31 cellular contexts compared by ENCODE assay signal in the genomic region with DNA sequence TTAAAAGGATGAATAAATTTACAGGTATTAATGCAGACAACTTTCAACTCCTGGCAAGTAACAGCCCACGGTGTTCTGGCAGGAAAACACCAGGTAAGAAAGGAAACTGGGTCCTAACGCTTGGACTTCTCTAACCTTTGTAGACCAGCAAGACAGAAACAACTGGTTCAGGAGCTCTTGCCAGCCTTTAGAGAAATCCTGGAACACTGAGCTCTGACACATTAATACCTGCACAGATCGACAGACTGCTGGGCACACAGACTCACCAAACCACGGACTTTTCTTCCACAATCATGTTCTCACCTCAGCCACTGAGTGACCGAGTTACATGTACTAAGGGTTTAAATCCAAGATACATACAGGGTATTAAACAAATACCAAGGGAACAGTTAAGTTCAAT. TPM values are rescaled to one million over a fixed set of nuclear protein-coding genes. Genes with fewer than 3 reads are reported as not detected.
"Had no signal": no experiment of that assay in that cellular context is flagged by ENCODE, and none has a peak within 500 bp of the region (broad histone marks: within the 10 kb centered on the region; RNA-seq: fewer than 3 reads in every experiment).

No MANE protein-coding gene starts in this region.

- H3K27me3 Mint-ChIP-seq: activated CD4-positive, alpha-beta memory T cell treated with anti-CD3 and anti-CD28 coated beads, Interleukin-2, amount 10 ng/mL, durations not matched to agents 7 days and 5 days; activated CD8-positive, alpha-beta memory T cell treated with anti-CD3 and anti-CD28 coated beads, Interleukin-2, amount 10 ng/mL, durations not matched to agents 7 days and 5 days; activated naive CD8-positive, alpha-beta T cell treated with anti-CD3 and anti-CD28 coated beads for 36 hours; central memory CD8-positive, alpha-beta T cell had no signal

- DNase-seq: activated CD4-positive, alpha-beta memory T cell treated with anti-CD3 and anti-CD28 coated beads, Interleukin-2, amount 10 ng/mL, durations not matched to agents 7 days and 5 days; activated CD4-positive, alpha-beta T cell treated with anti-CD3 and anti-CD28 coated beads for 1 hour; activated CD4-positive, alpha-beta T cell treated with anti-CD3 and anti-CD28 coated beads for 48 hours; activated CD4-positive, CD25-positive, alpha-beta regulatory T cell; activated CD8-positive, alpha-beta memory T cell treated with anti-CD3 and anti-CD28 coated beads for 24 hours; activated CD8-positive, alpha-beta memory T cell treated with anti-CD3 and anti-CD28 coated beads, Interleukin-2, amount 10 ng/mL, durations not matched to agents 7 days and 5 days; activated CD8-positive, alpha-beta memory T cell treated with anti-CD3 and anti-CD28 coated beads, Interleukin-2, amount 50 U/mL, for 48 hours; activated effector memory CD4-positive, alpha-beta T cell treated with Interleukin-2 at 50 U/mL for 16 hours; activated naive CD4-positive, alpha-beta T cell treated with anti-CD3 and anti-CD28 coated beads, Interleukin-2, amount 50 U/mL, for 16 hours; activated naive CD8-positive, alpha-beta T cell treated with anti-CD3 and anti-CD28 coated beads for 36 hours; activated T-cell treated with anti-CD3 and anti-CD28 coated beads, Interleukin-2, amount 50 U/mL, for 48 hours; amniotic stem cell; aorta; NCI-H1092 treated with DMSO at 0.1 percent for 48 hours; NCI-H146; NCI-H187; NCI-H2081; NCI-H510A treated with DMSO at 0.1 percent for 48 hours; NCI-H526 treated with DMSO at 0.1 percent for 48 hours; NCI-H82; NK-92 treated with Interleukin-12 subunit alpha and Interleukin-12 subunit beta, amount 100 ng/mL, for 24 hours; PC-3; SW 1271; T-helper 1 cell; T-helper 2 cell; T1000; WERI-Rb-1 had no signal

- H3K27ac ChIP-seq: brain microvascular endothelial cell, RWPE1, WERI-Rb-1 had no signal

- H3K36me3 Mint-ChIP-seq: activated CD8-positive, alpha-beta memory T cell treated with anti-CD3 and anti-CD28 coated beads, Interleukin-2, amount 10 ng/mL, durations not matched to agents 7 days and 5 days; activated naive CD8-positive, alpha-beta T cell treated with anti-CD3 and anti-CD28 coated beads for 36 hours had no signal

- H3K4me1 Mint-ChIP-seq: activated CD4-positive, alpha-beta memory T cell treated with anti-CD3 and anti-CD28 coated beads, Interleukin-2, amount 10 ng/mL, durations not matched to agents 7 days and 5 days; activated CD8-positive, alpha-beta memory T cell treated with anti-CD3 and anti-CD28 coated beads, Interleukin-2, amount 10 ng/mL, durations not matched to agents 7 days and 5 days; activated naive CD8-positive, alpha-beta T cell treated with anti-CD3 and anti-CD28 coated beads for 36 hours; central memory CD8-positive, alpha-beta T cell had no signal

- H3K27me3 ChIP-seq: brain microvascular endothelial cell had no signal

- H3K4me3 Mint-ChIP-seq: activated CD4-positive, alpha-beta memory T cell treated with anti-CD3 and anti-CD28 coated beads, Interleukin-2, amount 10 ng/mL, durations not matched to agents 7 days and 5 days; activated CD8-positive, alpha-beta memory T cell treated with anti-CD3 and anti-CD28 coated beads, Interleukin-2, amount 10 ng/mL, durations not matched to agents 7 days and 5 days; activated naive CD8-positive, alpha-beta T cell treated with anti-CD3 and anti-CD28 coated beads for 36 hours; central memory CD8-positive, alpha-beta T cell had no signal

- H3K36me3 ChIP-seq: brain microvascular endothelial cell, WERI-Rb-1 had no signal

- H3K27ac Mint-ChIP-seq: activated CD4-positive, alpha-beta memory T cell treated with anti-CD3 and anti-CD28 coated beads, Interleukin-2, amount 10 ng/mL, durations not matched to agents 7 days and 5 days; activated CD8-positive, alpha-beta memory T cell treated with anti-CD3 and anti-CD28 coated beads, Interleukin-2, amount 10 ng/mL, durations not matched to agents 7 days and 5 days; activated naive CD8-positive, alpha-beta T cell treated with anti-CD3 and anti-CD28 coated beads for 36 hours had no signal

- H3K9me3 Mint-ChIP-seq: activated CD4-positive, alpha-beta memory T cell treated with anti-CD3 and anti-CD28 coated beads, Interleukin-2, amount 10 ng/mL, durations not matched to agents 7 days and 5 days; central memory CD8-positive, alpha-beta T cell had no signal

- ATAC-seq: activated CD8-positive, alpha-beta memory T cell treated with anti-CD3 and anti-CD28 coated beads, Interleukin-2, amount 10 ng/mL, durations not matched to agents 7 days and 5 days; PC-3; Right ventricle myocardium inferior had no signal

RNA-seq across cellular contexts. Expression of a gene that starts 36.3 kb away (rescaled TPM):
- total RNA-seq: activated CD4-positive, alpha-beta memory T cell treated with anti-CD3 and anti-CD28 coated beads, Interleukin-2, amount 10 ng/mL, durations not matched to agents 7 days and 5 days; activated CD8-positive, alpha-beta memory T cell treated with anti-CD3 and anti-CD28 coated beads, Interleukin-2, amount 10 ng/mL, durations not matched to agents 7 days and 5 days; activated naive CD8-positive, alpha-beta T cell treated with anti-CD3 and anti-CD28 coated beads for 36 hours had no signal
